8 cellular contexts compared by ENCODE assay signal in the genomic region with DNA sequence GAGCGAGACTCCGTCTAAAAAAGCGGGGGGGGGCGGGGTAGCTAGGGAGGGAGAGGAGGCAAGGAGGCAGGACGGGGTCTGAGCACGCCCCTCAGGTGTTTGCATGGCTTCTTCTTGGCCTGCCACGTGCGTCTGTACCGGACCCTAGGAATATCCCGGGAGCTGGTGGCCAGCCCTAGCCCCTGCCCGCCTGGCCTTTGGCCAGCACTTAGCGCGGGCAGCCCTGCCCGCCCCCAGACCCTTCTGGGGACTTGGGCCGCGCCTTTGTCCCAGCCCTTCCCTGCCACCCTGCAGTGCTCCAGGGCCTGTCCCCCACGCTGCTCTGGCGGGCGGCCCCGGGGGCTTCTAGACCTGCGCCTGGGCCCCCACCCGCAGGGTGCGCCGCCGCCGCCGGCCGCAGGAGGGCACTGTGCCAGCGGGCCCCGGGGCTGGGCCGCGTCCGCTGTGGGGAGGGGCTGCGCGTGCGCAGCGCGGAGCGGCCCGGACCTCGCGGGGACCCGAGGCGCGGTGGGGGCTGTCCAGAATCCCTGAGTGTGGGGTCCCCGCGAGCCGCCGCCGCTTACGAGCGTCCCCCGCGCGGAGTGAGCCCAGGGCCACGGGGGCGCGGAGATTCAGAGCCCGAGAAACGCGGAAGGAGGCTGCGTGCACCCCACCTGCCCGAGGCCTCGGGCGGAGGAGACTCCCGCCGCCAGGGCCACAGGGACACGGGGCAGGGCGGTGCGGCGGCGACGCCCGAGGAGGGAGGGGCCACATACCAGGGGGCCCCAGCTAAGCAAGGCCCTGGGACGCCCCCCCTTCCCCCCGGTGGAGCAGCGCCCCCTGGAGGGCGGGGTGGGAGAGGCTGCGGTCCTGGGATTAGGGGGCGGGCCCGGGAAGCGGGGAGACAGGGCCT. TPM values are rescaled to one million over a fixed set of nuclear protein-coding genes. Genes with fewer than 3 reads are reported as not detected.
DNase-seq lines count a peak whose midpoint lies in the region; ATAC-seq and TF ChIP-seq lines count a peak whose summit lies in the region.

No MANE protein-coding gene starts in this region.

- TF ChIP-seq CTCF in DOHH2 (IDR thresholded peaks at IDR 0.05; ENCODE audit: low read depth, low read length, poor library complexity, severe bottlenecking) (peak; percentile 86), HL-60 (IDR thresholded peaks at IDR 0.05; ENCODE audit: insufficient read depth, low read length) (peak; percentile 45)

- H3K9me3 ChIP-seq in DOHH2 (ENCODE audit: control insufficient read depth, insufficient read depth, low read length) (no peaks in the 10 kb centered on the region), SJSA1 (replicated peaks) (no peaks in the 10 kb centered on the region)

- H3K27ac ChIP-seq in DOHH2 (ENCODE audit: low read depth, low read length) (peak overlapping the region; percentile 45), HL-60 (replicated peaks) (peak overlapping the region; percentile 92), SJSA1 (peak overlapping the region; percentile 87)

- H3K27me3 ChIP-seq in DOHH2 (ENCODE audit: control insufficient read depth, low read length) (no peaks in the 10 kb centered on the region), HL-60 (ENCODE audit: insufficient read depth, poor library complexity, severe bottlenecking) (no peaks in the 10 kb centered on the region), SJSA1 (replicated peaks) (no peaks in the 10 kb centered on the region)

- peak overlapping the region; percentile 89 for H3K4me3 ChIP-seq in DOHH2 (ENCODE audit: low read length)
- peak overlapping the region; percentile 70 for H3K4me3 ChIP-seq in HL-60 (replicated peaks; ENCODE audit: insufficient read depth, low read length)
- H3K4me3 ChIP-seq in SJSA1: peak overlapping the region; percentile 74

- H4K20me1 ChIP-seq in DOHH2 (ENCODE audit: control insufficient read depth, insufficient read depth, low read depth, low read length): peaks cover 8% of the 10 kb centered on the region; the same call in 1 of the 2 replicates

- peak overlapping the region; percentile 91 for H3K4me2 ChIP-seq in DOHH2 (ENCODE audit: low read length)

- H3K79me2 ChIP-seq in DOHH2 (ENCODE audit: control insufficient read depth, low read length): peaks cover 8% of the 10 kb centered on the region

- no peaks in the 10 kb centered on the region for H3K27me3 Mint-ChIP-seq in activated naive CD8-positive, alpha-beta T cell treated with anti-CD3 and anti-CD28 coated beads for 36 hours

- DNase-seq in HL-60 (ENCODE audit: low read depth in 1 of 2, low spot score in 1 of 2) (peak; percentile 59 to 66), SJSA1 (ENCODE audit: low read depth in 1 of 2, low spot score in 2 of 2) (peak; percentile 63 to 84), left cardiac atrium (peak; percentile 76), retina (peak; percentile 87), middle frontal gyrus (ENCODE audit: extremely low spot score, low spot score) (no peak)
- peak; percentile 88 for DNase-seq in activated naive CD8-positive, alpha-beta T cell treated with anti-CD3 and anti-CD28 coated beads for 36 hours

- H3K27ac Mint-ChIP-seq in activated naive CD8-positive, alpha-beta T cell treated with anti-CD3 and anti-CD28 coated beads for 36 hours: peak overlapping the region; percentile 75

- peaks cover 15% of the 10 kb centered on the region for H3K4me1 ChIP-seq in DOHH2 (ENCODE audit: control insufficient read depth, low read length)
- H3K4me1 ChIP-seq in SJSA1 (replicated peaks): peaks cover 13% of the 10 kb centered on the region

- H3K9me3 Mint-ChIP-seq in activated naive CD8-positive, alpha-beta T cell treated with anti-CD3 and anti-CD28 coated beads for 36 hours: no peaks in the 10 kb centered on the region

- peaks cover 5% of the 10 kb centered on the region for H3K36me3 Mint-ChIP-seq in activated naive CD8-positive, alpha-beta T cell treated with anti-CD3 and anti-CD28 coated beads for 36 hours

- no peaks in the 10 kb centered on the region for H3K9me2 ChIP-seq in DOHH2 (replicated peaks; ENCODE audit: control insufficient read depth, low read length)

- peaks cover 6% of the 10 kb centered on the region for H3K4me1 Mint-ChIP-seq in activated naive CD8-positive, alpha-beta T cell treated with anti-CD3 and anti-CD28 coated beads for 36 hours

- H3K4me3 Mint-ChIP-seq in activated naive CD8-positive, alpha-beta T cell treated with anti-CD3 and anti-CD28 coated beads for 36 hours: peak overlapping the region; percentile 60

- ATAC-seq in GM19463 (IDR thresholded peaks at IDR 0.05; ENCODE audit: unreplicated experiment) (peak; percentile 79), left cardiac atrium (peak; percentile 92 to 93)

- peaks cover 25% of the 10 kb centered on the region for H3F3A ChIP-seq in DOHH2 (ENCODE audit: control insufficient read depth, insufficient read depth)

- H3K36me3 ChIP-seq in DOHH2 (ENCODE audit: control insufficient read depth, low read length): peaks cover 9% of the 10 kb centered on the region
- H3K36me3 ChIP-seq in SJSA1: peaks cover 9% of the 10 kb centered on the region

- intact Hi-C loops in left cardiac atrium (cut with DNase I): loop anchor here in 1 of 2 donors (5.0 kb wide), 1 partner anchor 33 kb away; no protein-coding TSS in a partner anchor

RNA-seq across cellular contexts. Expression of a gene that starts 21.0 kb away (rescaled TPM):
- 13.2 and 22.3 TPM in 2 replicates for total RNA-seq in SJSA1 (2014; rRNA removed; shearing (Covaris generic))
- total RNA-seq in activated naive CD8-positive, alpha-beta T cell treated with anti-CD3 and anti-CD28 coated beads for 36 hours: 1 to 10 TPM; 5.5 to 6.5 TPM
- 10 to 100 TPM; 19.7 to 22.1 TPM for total RNA-seq in left cardiac atrium

RNA-seq across cellular contexts. Expression of a gene that starts 37.9 kb away (rescaled TPM):
- not detected in 2 replicates for total RNA-seq in SJSA1 (2014; rRNA removed; shearing (Covaris generic))
- not detected for total RNA-seq in activated naive CD8-positive, alpha-beta T cell treated with anti-CD3 and anti-CD28 coated beads for 36 hours
- total RNA-seq in left cardiac atrium: not detected

RNA-seq across cellular contexts. Expression of a gene that starts 46.3 kb away (rescaled TPM):
- 41.1 and 49.0 TPM in 2 replicates for total RNA-seq in SJSA1 (2014; rRNA removed; shearing (Covaris generic))
- 100 to 1,000 TPM; 109 to 119 TPM for total RNA-seq in activated naive CD8-positive, alpha-beta T cell treated with anti-CD3 and anti-CD28 coated beads for 36 hours
- 10 to 100 TPM; 41.0 to 45.7 TPM for total RNA-seq in left cardiac atrium
